In the genomic region with DNA sequence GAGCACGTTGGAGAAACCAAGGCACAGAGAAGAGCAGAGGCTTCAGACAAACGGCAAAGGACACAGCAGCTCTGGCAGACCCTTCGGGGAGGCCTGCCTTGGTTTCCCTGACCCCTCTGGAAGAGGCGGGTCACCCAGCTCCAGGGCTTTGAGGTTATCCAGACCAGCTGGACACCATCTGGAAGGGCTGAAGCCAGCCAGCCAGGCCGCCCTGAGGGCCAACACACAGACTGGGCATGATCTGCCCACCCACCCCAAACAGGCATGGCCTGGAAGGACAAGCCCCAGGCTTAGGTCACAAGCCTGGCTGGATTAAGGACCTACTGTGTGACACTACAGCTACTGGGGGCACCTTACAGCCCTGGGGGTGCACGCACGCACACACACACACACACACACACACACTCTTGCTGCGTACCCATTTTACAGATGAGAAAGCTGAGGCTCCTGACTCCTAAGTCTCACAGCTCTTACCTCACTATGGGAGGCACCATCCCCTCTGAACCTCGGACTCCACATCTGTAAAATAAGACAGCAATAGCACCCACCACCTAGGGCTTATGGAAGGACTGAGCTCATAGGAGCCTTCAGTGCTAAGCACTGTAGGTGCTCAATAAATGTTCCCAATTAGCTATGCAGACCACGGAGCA, we compare ENCODE assay signal across 14 cellular contexts. TPM values are rescaled to one million over a fixed set of nuclear protein-coding genes. Genes with fewer than 3 reads are reported as not detected.
DNase-seq lines count a peak whose midpoint lies in the region; TF ChIP-seq lines count a peak whose summit lies in the region.
"Had no signal": no experiment of that assay in that cellular context is flagged by ENCODE, and none has a peak within 500 bp of the region (broad histone marks: within the 10 kb centered on the region; RNA-seq: fewer than 3 reads in every experiment).

No MANE protein-coding gene starts in this region.

- TF ChIP-seq POLR2A in transverse colon (IDR thresholded peaks at IDR 0.05) = no peak

- H3K4me1 ChIP-seq in SJCRH30 (peaks cover 30% of the 10 kb centered on the region), esophagus (ENCODE audit: control insufficient read depth in 2 of 2, insufficient read depth in 2 of 2, low read length in 1 of 2) (peaks cover 11 to 19% of the 10 kb centered on the region in 2 donors), transverse colon (peaks cover 18 to 74% (median 55%) of the 10 kb centered on the region in 4 donors)

- no peaks in the 10 kb centered on the region for H3K27me3 ChIP-seq in SJCRH30
- no peaks in the 10 kb centered on the region for H3K27me3 ChIP-seq in esophagus (ENCODE audit: control insufficient read depth in 1 of 2, insufficient read depth in 2 of 2, low read length in 2 of 2)
- no peaks in the 10 kb centered on the region for H3K27me3 ChIP-seq in transverse colon

- no peaks in the 10 kb centered on the region for H3K36me3 Mint-ChIP-seq in nephron progenitor cell (ENCODE audit: low read depth)

- H3K27me3 Mint-ChIP-seq in nephron progenitor cell (ENCODE audit: low read depth, poor library complexity) = peaks cover 4% of the 10 kb centered on the region

- no peaks in the 10 kb centered on the region for H3K9me3 ChIP-seq in SJCRH30 (replicated peaks)
- H3K9me3 ChIP-seq in esophagus (ENCODE audit: control insufficient read depth in 2 of 2, insufficient read depth in 1 of 2, low read depth in 1 of 2, low read length in 1 of 2) = no peaks in the 10 kb centered on the region
- H3K9me3 ChIP-seq in transverse colon = no peaks in the 10 kb centered on the region

- H3K4me1 Mint-ChIP-seq in nephron progenitor cell = peaks cover 97% of the 10 kb centered on the region

- WGBS in esophagus, 2 donors = 62 to 70% methylated on average over 9 to 10 of the region's 10 CpGs
- 62% methylated on average over 10 of the region's 10 CpGs; no CpG with 5 or more reads in 1 of the 2 donors for WGBS in transverse colon (ENCODE audit: low coverage in 1 of 2), 2 donors

- TF ChIP-seq CTCF in nephron progenitor cell (IDR thresholded peaks at IDR 0.05) = no peak
- TF ChIP-seq CTCF in transverse colon (IDR thresholded peaks at IDR 0.05) = no peak

- intact Hi-C loops in transverse colon (cut with DNase I; ENCODE audit: low total_unique reads) = no loop called here

- peak overlapping the region; percentile 85 for H3K27ac Mint-ChIP-seq in nephron progenitor cell

- no peak for DNase-seq in SJCRH30
- no peak for DNase-seq in nephron progenitor cell
- DNase-seq in transverse colon = no peak
- DNase-seq in NCI-H748 treated with DMSO at 0.1 percent for 48 hours (lab: John Stamatoyannopoulos, UW) = no peak
- DNase-seq in stimulated activated CD8-positive, alpha-beta memory T cell treated with anti-CD3 and anti-CD28 coated beads, Interleukin-4, amount 100 ng/mL, for 48 hours = no peak
- no peak for DNase-seq in NCI-H446 treated with DMSO at 0.1 percent for 48 hours (lab: John Stamatoyannopoulos, UW)
- DNase-seq: activated effector memory CD4-positive, alpha-beta T cell treated with Interleukin-2 at 50 U/mL for 16 hours; NCI-H345; SHP77 treated with DMSO at 0.1 percent for 48 hours had no signal

- H3K9me3 Mint-ChIP-seq in nephron progenitor cell = no peaks in the 10 kb centered on the region

- H3K36me3 ChIP-seq in SJCRH30 (no peaks in the 10 kb centered on the region), esophagus (ENCODE audit: control insufficient read depth in 2 of 2, insufficient read depth in 2 of 2, low read length in 1 of 2) (no peaks in the 10 kb centered on the region), transverse colon (no peaks in the 10 kb centered on the region)

- peak overlapping the region; percentile 46 for H3K4me3 ChIP-seq in SJCRH30
- no peak overlapping the region for H3K4me3 ChIP-seq in esophagus (ENCODE audit: low read depth in 1 of 2, low read length in 2 of 2)
- no peak overlapping the region for H3K4me3 ChIP-seq in transverse colon

- in situ Hi-C loops in transverse colon (cut with MboI; ENCODE audit: low pct_ligation_motif_present in 1 of 4, low pct_unique_long_range_greater_than_20kb in 1 of 4, low sequenced_read_pairs in 3 of 4) = no loop called here

- no peak overlapping the region for H3K4me3 Mint-ChIP-seq in nephron progenitor cell

- no peak for TF ChIP-seq EP300 in transverse colon (IDR thresholded peaks at IDR 0.05; ENCODE audit: low read depth)

- H3K27ac ChIP-seq in SJCRH30 (peak overlapping the region; percentile 84), esophagus (ENCODE audit: low read depth in 2 of 2, low read length in 1 of 2) (peak overlapping the region; percentile 59 to 82), transverse colon (peak overlapping the region; percentile 78 to 86 (median 81))
- H3K27ac ChIP-seq: KMS-11 had no signal

RNA-seq across cellular contexts. Expression of gene PLXND1, which starts 10.8 kb away (rescaled TPM):
- 91.1 and 95.8 TPM in 2 replicates for total RNA-seq in SJCRH30 (2014; rRNA removed; shearing (Covaris generic))
- polyA plus RNA-seq in esophagus = 10 to 100 TPM; 15.8 to 18.7 TPM
- 10 to 100 TPM; 26.4 to 71.8 (median 35.8) TPM for total RNA-seq in transverse colon

RNA-seq across cellular contexts. Expression of gene H1-8, which starts 52.7 kb away (rescaled TPM):
- total RNA-seq in SJCRH30 (2014; rRNA removed; shearing (Covaris generic)) = not detected in 2 replicates
- not detected for polyA plus RNA-seq in esophagus
- not detected for total RNA-seq in transverse colon
- total RNA-seq: Daoy, dermis microvascular lymphatic vessel endothelial cell, omental fat pad had no signal
